Comparison of ENCODE assay signal across 1 cellular context in the genomic region with DNA sequence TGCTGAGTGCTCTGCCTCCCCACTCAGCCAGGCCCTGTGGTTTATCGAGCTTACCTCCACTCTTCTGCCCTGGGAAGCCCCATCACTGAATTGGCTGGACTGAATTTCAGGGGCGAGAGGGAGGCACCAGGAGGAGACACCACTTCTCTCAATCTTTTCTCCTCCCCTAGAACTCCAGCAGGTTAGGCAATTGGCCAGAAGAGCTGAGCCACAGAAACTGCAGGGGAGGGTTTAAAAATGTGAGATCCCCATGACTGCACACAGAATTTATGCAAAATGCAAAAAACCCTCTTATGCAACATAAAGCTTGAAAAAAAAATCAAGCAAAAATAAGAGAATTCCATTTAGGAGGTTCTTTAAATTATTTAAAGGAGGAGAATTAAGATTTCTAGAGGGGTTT.
TF ChIP-seq lines count a peak whose summit lies in the region.

No MANE protein-coding gene starts in this region.

TF ChIP-seq in IMR-90, 13 proteins besides CTCF, POLR2A, EP300 and RAD21:
- TF ChIP-seq RFX5 (IDR thresholded peaks at IDR 0.05; ENCODE audit: low read depth, low read length) (no peak), CEBPB (IDR thresholded peaks at IDR 0.05; ENCODE audit: low read depth, low read length) (peak; percentile 24; the same call in 1 of the 2 replicates)
TF ChIP-seq in IMR-90: peak in this region for 1.
